In genomic region chr11:65611758-65612603, GRCh38 we compare ENCODE assay signal across 9 cellular contexts. TPM values are rescaled to one million over a fixed set of nuclear protein-coding genes. Genes with fewer than 3 reads are reported as not detected.
DNase-seq lines count a peak whose midpoint lies in the region; ATAC-seq and TF ChIP-seq lines count a peak whose summit lies in the region.
"Had no signal": no experiment of that assay in that cellular context is flagged by ENCODE, and none has a peak within 500 bp of the region (broad histone marks: within the 10 kb centered on the region; RNA-seq: fewer than 3 reads in every experiment).

No MANE protein-coding gene starts in this region.

- POLR2A ChIA-PET in HEK293 (lab: Yijun Ruan, JAX) = no interaction called here

- DNase-seq in activated naive CD4-positive, alpha-beta T cell treated with anti-CD3 and anti-CD28 coated beads, Interleukin-2, amount 50 U/mL, for 72 hours (ENCODE audit: low spot score in 2 of 2) = no peak
- no peak for DNase-seq in stimulated activated naive B cell treated with anti-CD40 and anti-IgM and Interleukin-4, amounts not matched to agents 10 μg/mL and 1 μg/mL and 100 μg/mL, for 72 hours
- no peak for DNase-seq in SJCRH30
- DNase-seq: NCI-H187 treated with DMSO at 0.1 percent for 48 hours had no signal

- H3K4me1 ChIP-seq in HEK293 (ENCODE audit: control insufficient read depth, insufficient read depth, low read length) (no peaks in the 10 kb centered on the region), iPS-20b (ENCODE audit: insufficient read depth, low read length) (peaks cover 5% of the 10 kb centered on the region; the same call in 1 of the 2 replicates), SJCRH30 (no peaks in the 10 kb centered on the region)

- CTCF ChIA-PET in HEK293 (lab: Yijun Ruan, JAX) = interaction anchor here (0.6 to 3.8 kb wide), 6 partner anchors 8 to 477 kb away, joined by 3 to 22 read pairs (median 4); partner anchors contain the start of gene FAM89B

- H3K4me3 Mint-ChIP-seq in stimulated activated naive B cell treated with anti-CD40 and anti-IgM and Interleukin-4, amounts not matched to agents 10 μg/mL and 1 μg/mL and 100 μg/mL, for 72 hours = peak overlapping the region; percentile 85 to 90

- no peaks in the 10 kb centered on the region for H3K27me3 Mint-ChIP-seq in stimulated activated naive B cell treated with anti-CD40 and anti-IgM and Interleukin-4, amounts not matched to agents 10 μg/mL and 1 μg/mL and 100 μg/mL, for 72 hours

- no peak overlapping the region for H3K27ac ChIP-seq in HEK293 (ENCODE audit: extremely low read depth, low read depth, low read length)
- no peak overlapping the region for H3K27ac ChIP-seq in iPS-20b (ENCODE audit: low read length)
- H3K27ac ChIP-seq in SJCRH30 = no peak overlapping the region
- H3K27ac ChIP-seq: cardiac muscle cell had no signal

- no peaks in the 10 kb centered on the region for H3K9me3 ChIP-seq in HEK293 (ENCODE audit: control insufficient read depth, insufficient read depth, low read depth, low read length)
- no peaks in the 10 kb centered on the region for H3K9me3 ChIP-seq in iPS-20b (ENCODE audit: insufficient read depth, low read depth, low read length)
- no peaks in the 10 kb centered on the region for H3K9me3 ChIP-seq in SJCRH30 (replicated peaks)

- H3K4me1 Mint-ChIP-seq in stimulated activated naive B cell treated with anti-CD40 and anti-IgM and Interleukin-4, amounts not matched to agents 10 μg/mL and 1 μg/mL and 100 μg/mL, for 72 hours = peaks cover 42 to 57% of the 10 kb centered on the region in 2 donors

- H3K27me3 ChIP-seq in iPS-20b (ENCODE audit: insufficient read depth, low read length) (0 out of 2 replicates have a peak, but pooled peaks cover 6% of the 10 kb centered on the region), SJCRH30 (no peaks in the 10 kb centered on the region)
- H3K27me3 ChIP-seq: cardiac muscle cell had no signal

- H3K4me3 ChIP-seq in HEK293 (ENCODE audit: low read depth, low read length) = no peak overlapping the region
- H3K4me3 ChIP-seq in iPS-20b (ENCODE audit: low read length) = peak overlapping the region; percentile 29; the same call in 1 of the 2 replicates
- H3K4me3 ChIP-seq in SJCRH30 = no peak overlapping the region
- H3K4me3 ChIP-seq: cardiac muscle cell had no signal

- ATAC-seq in activated naive CD4-positive, alpha-beta T cell treated with anti-CD3 and anti-CD28 coated beads, Interleukin-2, amount 50 U/mL, for 72 hours = no peak
- no peak for ATAC-seq in stimulated activated naive B cell treated with anti-CD40 and anti-IgM and Interleukin-4, amounts not matched to agents 10 μg/mL and 1 μg/mL and 100 μg/mL, for 72 hours (replicated peaks)
- no peak for ATAC-seq in HG03565 (IDR thresholded peaks at IDR 0.05; ENCODE audit: unreplicated experiment)
- ATAC-seq in GM19395 (IDR thresholded peaks at IDR 0.05; ENCODE audit: unreplicated experiment) = no peak

- no peaks in the 10 kb centered on the region for H3K9me3 Mint-ChIP-seq in activated naive CD4-positive, alpha-beta T cell treated with anti-CD3 and anti-CD28 coated beads, Interleukin-2, amount 50 U/mL, for 72 hours
- H3K9me3 Mint-ChIP-seq in stimulated activated naive B cell treated with anti-CD40 and anti-IgM and Interleukin-4, amounts not matched to agents 10 μg/mL and 1 μg/mL and 100 μg/mL, for 72 hours = no peaks in the 10 kb centered on the region

- H3K27ac Mint-ChIP-seq in activated naive CD4-positive, alpha-beta T cell treated with anti-CD3 and anti-CD28 coated beads, Interleukin-2, amount 50 U/mL, for 72 hours = peak overlapping the region; percentile 89 to 95
- peak overlapping the region; percentile 93 for H3K27ac Mint-ChIP-seq in stimulated activated naive B cell treated with anti-CD40 and anti-IgM and Interleukin-4, amounts not matched to agents 10 μg/mL and 1 μg/mL and 100 μg/mL, for 72 hours

- peaks cover 30 to 33% of the 10 kb centered on the region in 2 donors for H3K36me3 Mint-ChIP-seq in activated naive CD4-positive, alpha-beta T cell treated with anti-CD3 and anti-CD28 coated beads, Interleukin-2, amount 50 U/mL, for 72 hours
- H3K36me3 Mint-ChIP-seq in stimulated activated naive B cell treated with anti-CD40 and anti-IgM and Interleukin-4, amounts not matched to agents 10 μg/mL and 1 μg/mL and 100 μg/mL, for 72 hours = peaks cover 37 to 59% of the 10 kb centered on the region in 2 donors

- H3K36me3 ChIP-seq in HEK293 (ENCODE audit: control insufficient read depth in 2 of 2, insufficient read depth in 1 of 2, low read length in 2 of 2) (peaks cover 0 to 57% of the 10 kb centered on the region in 2 experiments; a peak in 1 of 3 replicates), iPS-20b (ENCODE audit: insufficient read depth, low read depth, low read length) (peaks cover 15% of the 10 kb centered on the region), SJCRH30 (peaks cover 6% of the 10 kb centered on the region; the same call in 1 of the 2 replicates)
- H3K36me3 ChIP-seq: cardiac muscle cell had no signal

- TF ChIP-seq CTCF in HEK293 (tag by site-specific recombination; IDR thresholded peaks at IDR 0.05) = no peak

- peak overlapping the region; percentile 25; the same call in 1 of the 2 replicates for H3K9ac ChIP-seq in iPS-20b (ENCODE audit: low read depth, low read length)

TF ChIP-seq in HEK293, 187 proteins besides CTCF, POLR2A, EP300 and RAD21:
- TF ChIP-seq GLIS1 (tag by site-specific recombination; IDR thresholded peaks at IDR 0.05) = peak; percentile 73
- TF ChIP-seq ZIC2 (tag by site-specific recombination; IDR thresholded peaks at IDR 0.05) = peak; percentile 34; the same call in 1 of the 2 replicates
- TF ChIP-seq PBX3 (CRISPR knock-in tag; IDR thresholded peaks at IDR 0.05) = no peak
- no peak for TF ChIP-seq ZNF292 (tag by site-specific recombination; IDR thresholded peaks at IDR 0.05; ENCODE audit: borderline replicate concordance, low read depth)
- no peak for TF ChIP-seq ZNF23 (tag by site-specific recombination; IDR thresholded peaks at IDR 0.05; ENCODE audit: borderline replicate concordance)
- TF ChIP-seq ZNF146 (tag by site-specific recombination; IDR thresholded peaks at IDR 0.05) = no peak
- no peak for TF ChIP-seq ZNF623 (tag by site-specific recombination; IDR thresholded peaks at IDR 0.05)
- TF ChIP-seq REST (tag by site-specific recombination; IDR thresholded peaks at IDR 0.05) = no peak
- TF ChIP-seq ZNF707 (tag by site-specific recombination; IDR thresholded peaks at IDR 0.05) = no peak
- TF ChIP-seq ZBTB48 (tag by site-specific recombination; IDR thresholded peaks at IDR 0.05) = no peak
- no peak for TF ChIP-seq ZNF140 (tag by site-specific recombination; IDR thresholded peaks at IDR 0.05)
- TF ChIP-seq ZFP69B (tag by site-specific recombination; IDR thresholded peaks at IDR 0.05) = no peak

RNA-seq across cellular contexts. Expression of gene MAP3K11, which starts 2.0 kb away (rescaled TPM):
- 10 to 100 TPM; 73.6 to 76.5 TPM for total RNA-seq in activated naive CD4-positive, alpha-beta T cell treated with anti-CD3 and anti-CD28 coated beads, Interleukin-2, amount 50 U/mL, for 72 hours
- total RNA-seq in SJCRH30 (2014; rRNA removed; shearing (Covaris generic)) = 20.5 and 24.3 TPM in 2 replicates

RNA-seq across cellular contexts. Expression of gene PCNX3, which starts 3.6 kb away (rescaled TPM):
- total RNA-seq in activated naive CD4-positive, alpha-beta T cell treated with anti-CD3 and anti-CD28 coated beads, Interleukin-2, amount 50 U/mL, for 72 hours = 10 to 100 TPM; 34.8 to 48.1 TPM
- total RNA-seq in SJCRH30 (2014; rRNA removed; shearing (Covaris generic)) = 24.3 and 27.1 TPM in 2 replicates

RNA-seq across cellular contexts. Expression of gene KCNK7, which starts 16.4 kb away (rescaled TPM):
- total RNA-seq in activated naive CD4-positive, alpha-beta T cell treated with anti-CD3 and anti-CD28 coated beads, Interleukin-2, amount 50 U/mL, for 72 hours = under 1 TPM; 0.66 to 0.74 TPM
- total RNA-seq in SJCRH30 (2014; rRNA removed; shearing (Covaris generic)) = 0.28 TPM in 1 of 2 replicates, not detected in the other
- total RNA-seq: cardiac muscle cell had no signal

RNA-seq across cellular contexts. Expression of gene SIPA1, which starts 25.9 kb away (rescaled TPM):
- total RNA-seq in activated naive CD4-positive, alpha-beta T cell treated with anti-CD3 and anti-CD28 coated beads, Interleukin-2, amount 50 U/mL, for 72 hours = 100 to 1,000 TPM; 185 to 203 TPM
- total RNA-seq in SJCRH30 (2014; rRNA removed; shearing (Covaris generic)) = 2.8 and 2.9 TPM in 2 replicates

RNA-seq across cellular contexts. Expression of gene EHBP1L1, which starts 36.1 kb away (rescaled TPM):
- total RNA-seq in activated naive CD4-positive, alpha-beta T cell treated with anti-CD3 and anti-CD28 coated beads, Interleukin-2, amount 50 U/mL, for 72 hours = 100 to 1,000 TPM; 101 to 144 TPM
- 16.8 and 18.5 TPM in 2 replicates for total RNA-seq in SJCRH30 (2014; rRNA removed; shearing (Covaris generic))
